In genomic region chr11:8639655-8640054, GRCh38 we compare ENCODE assay signal across 23 cellular contexts. TPM values are rescaled to one million over a fixed set of nuclear protein-coding genes. Genes with fewer than 3 reads are reported as not detected.
DNase-seq lines count a peak whose midpoint lies in the region; ATAC-seq and TF ChIP-seq lines count a peak whose summit lies in the region.
"Had no signal": no experiment of that assay in that cellular context is flagged by ENCODE, and none has a peak within 500 bp of the region (broad histone marks: within the 10 kb centered on the region; RNA-seq: fewer than 3 reads in every experiment).

No MANE protein-coding gene starts in this region.

- CTCF ChIA-PET in SK-N-SH (lab: Yijun Ruan, JAX): interaction anchor here (0.8 to 1.4 kb wide), 3 partner anchors 9 to 285 kb away, joined by 3 read pairs; no protein-coding TSS in a partner anchor

- no peak overlapping the region for H3K27ac ChIP-seq in KMS-11
- H3K27ac ChIP-seq in SK-N-SH (ENCODE audit: low read depth in 2 of 2, low read length in 1 of 2): no peak overlapping the region
- H3K27ac ChIP-seq in neuronal stem cell (replicated peaks; ENCODE audit: low read length): no peak overlapping the region
- H3K27ac ChIP-seq: 22Rv1; A549; BLaER1 treated with 17β-estradiol and CSF1 and Interleukin-3, amounts not matched to agents 10 nM and 100 nM; C4-2B had no signal

- peak overlapping the region; percentile 60 for H3K27ac Mint-ChIP-seq in activated T-helper 17 cell treated with anti-CD3 and anti-CD28 coated beads, Interleukin-2, amount 50 U/mL, for 72 hours
- H3K27ac Mint-ChIP-seq: B cell; CD4-positive, alpha-beta T cell; CD8-positive, alpha-beta T cell had no signal

- DNase-seq in SK-N-SH: peak; percentile 30
- no peak for DNase-seq in neuronal stem cell (ENCODE audit: low spot score)
- DNase-seq in SW 1271 (lab: John Stamatoyannopoulos, UW): no peak
- no peak for DNase-seq in MV-4-11 (lab: John Stamatoyannopoulos, UW)
- no peak for DNase-seq in DMS153 treated with DMSO at 0.1 percent for 48 hours (lab: John Stamatoyannopoulos, UW; ENCODE audit: unreplicated experiment)
- DNase-seq: AML-193; Caco-2; Calu3; CD4-positive, alpha-beta T cell; CD8-positive, alpha-beta T cell; DMS53; DMS79; DND-41; EL; GDM1 had no signal

- H2BK12ac ChIP-seq in neuronal stem cell (ENCODE audit: low read length): no peak overlapping the region

- H3K79me2 ChIP-seq in KMS-11 (ENCODE audit: insufficient read depth, low read depth) (no peaks in the 10 kb centered on the region), SK-N-SH (ENCODE audit: insufficient read depth) (no peaks in the 10 kb centered on the region)

- H3K27me3 ChIP-seq in KMS-11 (ENCODE audit: insufficient read depth, low read depth): no peaks in the 10 kb centered on the region
- no peaks in the 10 kb centered on the region for H3K27me3 ChIP-seq in SK-N-SH (ENCODE audit: insufficient read depth)
- no peaks in the 10 kb centered on the region for H3K27me3 ChIP-seq in neuronal stem cell (ENCODE audit: control insufficient read depth in 3 of 3, insufficient read depth in 3 of 3, low read depth in 1 of 3, low read length in 3 of 3)
- H3K27me3 ChIP-seq: BLaER1 treated with 17β-estradiol and CSF1 and Interleukin-3, amounts not matched to agents 10 nM and 100 nM had no signal

- no peak overlapping the region for H3K9ac ChIP-seq in KMS-11
- H3K9ac ChIP-seq in SK-N-SH: no peak overlapping the region
- no peak overlapping the region for H3K9ac ChIP-seq in neuronal stem cell (ENCODE audit: low read depth, low read length, poor library complexity)
- H3K9ac ChIP-seq: BLaER1 treated with 17β-estradiol and CSF1 and Interleukin-3, amounts not matched to agents 10 nM and 100 nM had no signal

- H2BK5ac ChIP-seq in neuronal stem cell (ENCODE audit: low read length): no peak overlapping the region

- H3K79me1 ChIP-seq in neuronal stem cell (ENCODE audit: low read depth, low read length): no peaks in the 10 kb centered on the region

- H3K36me3 ChIP-seq in KMS-11 (ENCODE audit: insufficient read depth): no peaks in the 10 kb centered on the region
- H3K36me3 ChIP-seq in SK-N-SH (replicated peaks in 1 of 2; ENCODE audit: control insufficient read depth in 1 of 2, insufficient read depth in 2 of 2, low read length in 1 of 2): peaks cover 22 to 37% of the 10 kb centered on the region in 2 experiments
- peaks cover 0 to 21% of the 10 kb centered on the region in 2 donors for H3K36me3 ChIP-seq in neuronal stem cell (replicated peaks in 1 of 2; ENCODE audit: control insufficient read depth in 2 of 2, insufficient read depth in 2 of 2, low read length in 2 of 2)

- no peak overlapping the region for H3K4me3 ChIP-seq in KMS-11 (IDR thresholded peaks at IDR 0.05; ENCODE audit: insufficient read depth, low read depth, low read length)
- H3K4me3 ChIP-seq in SK-N-SH (ENCODE audit: low read depth in 2 of 2, low read length in 1 of 2): no peak overlapping the region
- no peak overlapping the region for H3K4me3 ChIP-seq in neuronal stem cell (ENCODE audit: low read length in 2 of 2)
- H3K4me3 ChIP-seq: A549; BLaER1 treated with 17β-estradiol and CSF1 and Interleukin-3, amounts not matched to agents 10 nM and 100 nM; GM12878 had no signal

- H3F3A ChIP-seq in SK-N-SH (replicated peaks; ENCODE audit: insufficient read depth): no peaks in the 10 kb centered on the region

- no peak overlapping the region for H3K4me3 Mint-ChIP-seq in activated T-helper 17 cell treated with anti-CD3 and anti-CD28 coated beads, Interleukin-2, amount 50 U/mL, for 72 hours
- H3K4me3 Mint-ChIP-seq: B cell; CD4-positive, alpha-beta T cell; CD8-positive, alpha-beta T cell had no signal

- TF ChIP-seq EP300 in SK-N-SH (IDR thresholded peaks at IDR 0.05; ENCODE audit: borderline replicate concordance in 1 of 2, low read depth in 1 of 2, low read length in 1 of 2): no peak

- no peaks in the 10 kb centered on the region for H3K9me2 ChIP-seq in SK-N-SH

- H2BK120ac ChIP-seq in neuronal stem cell (ENCODE audit: low read depth, low read length): no peak overlapping the region

- H3K14ac ChIP-seq in neuronal stem cell (ENCODE audit: low read length): no peak overlapping the region

- H3K4me2 ChIP-seq in KMS-11 (peak overlapping the region; percentile 15; the same call in 1 of the 2 replicates), SK-N-SH (no peak overlapping the region), neuronal stem cell (ENCODE audit: insufficient read depth, low read length, poor library complexity, severe bottlenecking) (no peak overlapping the region)
- H3K4me2 ChIP-seq: A549; BLaER1 treated with 17β-estradiol and CSF1 and Interleukin-3, amounts not matched to agents 10 nM and 100 nM had no signal

- TF ChIP-seq CTCF in KMS-11 (conservative IDR thresholded peaks at IDR 0.05; ENCODE audit: low read depth, low read length): no peak
- no peak for TF ChIP-seq CTCF in SK-N-SH (IDR thresholded peaks at IDR 0.05)

- no peak overlapping the region for H3K23ac ChIP-seq in neuronal stem cell (ENCODE audit: low read depth, low read length, poor library complexity)

- no peaks in the 10 kb centered on the region for H3K27me3 Mint-ChIP-seq in activated T-helper 17 cell treated with anti-CD3 and anti-CD28 coated beads, Interleukin-2, amount 50 U/mL, for 72 hours
- H3K27me3 Mint-ChIP-seq: B cell; CD4-positive, alpha-beta T cell had no signal

- H2AK5ac ChIP-seq in neuronal stem cell (ENCODE audit: low read depth, low read length): peak overlapping the region; percentile 53

- H3K18ac ChIP-seq in neuronal stem cell (ENCODE audit: low read length): no peak overlapping the region

- H3K36me3 Mint-ChIP-seq in activated T-helper 17 cell treated with anti-CD3 and anti-CD28 coated beads, Interleukin-2, amount 50 U/mL, for 72 hours (ENCODE audit: low read depth): peaks cover 54% of the 10 kb centered on the region

- H4K20me1 ChIP-seq in KMS-11 (ENCODE audit: insufficient read depth): no peaks in the 10 kb centered on the region
- no peaks in the 10 kb centered on the region for H4K20me1 ChIP-seq in SK-N-SH (ENCODE audit: insufficient read depth)
- H4K20me1 ChIP-seq: BLaER1 treated with 17β-estradiol and CSF1 and Interleukin-3, amounts not matched to agents 10 nM and 100 nM had no signal

- no peaks in the 10 kb centered on the region for H3K4me1 Mint-ChIP-seq in activated T-helper 17 cell treated with anti-CD3 and anti-CD28 coated beads, Interleukin-2, amount 50 U/mL, for 72 hours
- H3K4me1 Mint-ChIP-seq: B cell had no signal

- 34% methylated on average over 2 of the region's 3 CpGs for WGBS in SK-N-SH (ENCODE audit: low lambda C conversion rate)
- no CpG with 5 or more reads among the region's 3 CpGs for WGBS in neuronal stem cell (ENCODE audit: extremely low coverage in 2 of 2, insufficient read length in 2 of 2, insufficient replicate concordance in 1 of 2), 2 donors

- no peak overlapping the region for H2AFZ ChIP-seq in KMS-11 (ENCODE audit: low read depth)
- no peak overlapping the region for H2AFZ ChIP-seq in SK-N-SH (ENCODE audit: low read depth)
- H2AFZ ChIP-seq in neuronal stem cell (ENCODE audit: low read length): no peak overlapping the region

- no peaks in the 10 kb centered on the region for H3K9me3 ChIP-seq in SK-N-SH
- peaks cover 3 to 9% of the 10 kb centered on the region in 2 donors for H3K9me3 ChIP-seq in neuronal stem cell (replicated peaks in 1 of 2; ENCODE audit: control insufficient read depth in 2 of 2, insufficient read depth in 1 of 2, low read depth in 1 of 2, low read length in 2 of 2)
- H3K9me3 ChIP-seq: A549, Caco-2 had no signal

- peaks cover 4% of the 10 kb centered on the region for H3K9me3 Mint-ChIP-seq in activated T-helper 17 cell treated with anti-CD3 and anti-CD28 coated beads, Interleukin-2, amount 50 U/mL, for 72 hours

- no peak for ATAC-seq in activated T-helper 17 cell treated with anti-CD3 and anti-CD28 coated beads, Interleukin-2, amount 50 U/mL, for 72 hours (replicated peaks)
- ATAC-seq: A549; CD8-positive, alpha-beta T cell; GM12878 had no signal

- no peak overlapping the region for H4K8ac ChIP-seq in neuronal stem cell (ENCODE audit: low read depth, low read length)

- POLR2A ChIA-PET in SK-N-SH (lab: Yijun Ruan, JAX): no interaction called here

- H2BK15ac ChIP-seq in neuronal stem cell (ENCODE audit: low read length): no peak overlapping the region

- H3K4me1 ChIP-seq in KMS-11 (ENCODE audit: low read depth, poor library complexity, severe bottlenecking) (peaks cover 58% of the 10 kb centered on the region), SK-N-SH (ENCODE audit: control insufficient read depth in 1 of 2, insufficient read depth in 2 of 2, low read depth in 1 of 2, low read length in 1 of 2) (no peaks in the 10 kb centered on the region; a peak in 1 of 4 replicates), neuronal stem cell (ENCODE audit: control insufficient read depth in 2 of 2, insufficient read depth in 1 of 2, low read depth in 1 of 2, low read length in 2 of 2) (peaks cover 0 to 10% of the 10 kb centered on the region in 2 donors)
- H3K4me1 ChIP-seq: A549, Caco-2 had no signal

- no peak overlapping the region for H4K91ac ChIP-seq in neuronal stem cell (ENCODE audit: low read depth, low read length, poor library complexity)

- no peak for TF ChIP-seq RAD21 in SK-N-SH (IDR thresholded peaks at IDR 0.05; ENCODE audit: low read length)

- H3K4ac ChIP-seq in neuronal stem cell (ENCODE audit: low read length): no peak overlapping the region

TF ChIP-seq in SK-N-SH, 30 proteins besides CTCF, POLR2A, EP300 and RAD21 (continues in another document):
- no peak for TF ChIP-seq TAF1 (IDR thresholded peaks at IDR 0.05; ENCODE audit: borderline replicate concordance, low read depth, low read length)

RNA-seq across cellular contexts. Expression of gene TRIM66, which starts 42.8 kb away (rescaled TPM):
- polyA plus RNA-seq in SK-N-SH (2012; rRNA removed): 6.4 and 8.0 TPM in 2 replicates
- 2.5 and 2.7 TPM in 2 replicates for polyA plus RNA-seq in SK-N-SH (2012; cell fraction: cytosol; rRNA removed)
- 44.1 and 62.7 TPM in 2 replicates for polyA plus RNA-seq in SK-N-SH (2012; cell fraction: nucleus; rRNA removed)
- 10 to 100 TPM; 15.2 to 19.9 TPM for total RNA-seq in activated T-helper 17 cell treated with anti-CD3 and anti-CD28 coated beads, Interleukin-2, amount 50 U/mL, for 72 hours
- 1.3 TPM for polyA plus RNA-seq in neuronal stem cell (2013, experiment 1 of 2)
- polyA plus RNA-seq in neuronal stem cell (2013, experiment 2 of 2): 1.3 TPM

RNA-seq across cellular contexts. Expression of gene RPL27A, which starts 42.9 kb away (rescaled TPM):
- polyA plus RNA-seq in SK-N-SH (2012; rRNA removed): 752 and 1,162 TPM in 2 replicates
- 1,039 and 1,258 TPM in 2 replicates for polyA plus RNA-seq in SK-N-SH (2012; cell fraction: cytosol; rRNA removed)
- 308 and 341 TPM in 2 replicates for polyA plus RNA-seq in SK-N-SH (2012; cell fraction: nucleus; rRNA removed)
- total RNA-seq in activated T-helper 17 cell treated with anti-CD3 and anti-CD28 coated beads, Interleukin-2, amount 50 U/mL, for 72 hours: 1,000 to 10,000 TPM; 1,241 to 1,415 TPM
- 2,211 TPM for polyA plus RNA-seq in neuronal stem cell (2013, experiment 1 of 2)
- 2,173 TPM for polyA plus RNA-seq in neuronal stem cell (2013, experiment 2 of 2)

RNA-seq across cellular contexts. Expression of gene STK33, which starts 45.6 kb away (rescaled TPM):
- 12.3 and 16.6 TPM in 2 replicates for polyA plus RNA-seq in SK-N-SH (2012; rRNA removed)
- polyA plus RNA-seq in SK-N-SH (2012; cell fraction: cytosol; rRNA removed): 13.4 and 16.3 TPM in 2 replicates
- 21.3 and 32.6 TPM in 2 replicates for polyA plus RNA-seq in SK-N-SH (2012; cell fraction: nucleus; rRNA removed)
- total RNA-seq in activated T-helper 17 cell treated with anti-CD3 and anti-CD28 coated beads, Interleukin-2, amount 50 U/mL, for 72 hours: 1 to 10 TPM in 1 of 2 donors, under 1 TPM in 1; 0.40 to 1.0 TPM
- polyA plus RNA-seq in neuronal stem cell (2013, experiment 1 of 2): 35.2 TPM
- polyA plus RNA-seq in neuronal stem cell (2013, experiment 2 of 2): 33.3 TPM
- total RNA-seq: CD4-positive, alpha-beta T cell had no signal
